9 cellular contexts compared by ENCODE assay signal in the genomic region with DNA sequence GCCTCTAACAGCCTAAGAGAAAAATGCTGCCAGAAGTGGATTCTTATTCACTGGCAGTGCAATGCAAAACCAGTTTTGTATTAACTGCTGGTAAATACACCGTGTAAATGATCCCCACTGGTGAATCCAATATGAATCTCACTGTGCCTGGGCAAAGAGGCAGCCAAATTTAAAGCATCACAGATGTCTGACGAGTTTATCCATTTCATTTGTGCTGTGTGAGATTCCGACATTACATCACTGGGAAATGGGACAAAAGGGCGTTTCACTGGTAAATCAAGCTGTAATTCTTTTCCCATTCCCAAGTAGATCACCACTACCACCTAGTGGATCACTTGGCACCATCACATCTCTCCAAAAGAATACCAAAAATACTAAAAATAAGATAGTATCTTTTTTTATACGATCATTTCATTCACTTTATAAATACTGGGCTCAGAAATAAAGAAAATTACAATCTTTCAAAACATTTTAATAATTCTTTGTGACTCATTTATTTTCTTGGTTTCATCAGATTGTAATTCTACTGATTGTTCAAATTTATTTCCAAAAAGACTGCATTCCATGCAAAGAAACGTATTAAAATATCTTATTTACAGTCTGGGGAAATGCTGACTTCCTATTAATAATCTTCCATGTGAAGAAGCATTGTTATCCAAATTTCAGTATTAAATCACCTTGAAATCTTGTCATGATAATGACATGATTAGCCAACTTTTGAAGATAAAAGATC.
DNase-seq lines count a peak whose midpoint lies in the region; FAIRE-seq and TF ChIP-seq lines count a peak whose summit lies in the region.
"Had no signal": no experiment of that assay in that cellular context is flagged by ENCODE, and none has a peak within 500 bp of the region (broad histone marks: within the 10 kb centered on the region; RNA-seq: fewer than 3 reads in every experiment).

No MANE protein-coding gene starts in this region.

- FAIRE-seq in frontal cortex (lab: Jason Lieb, UNC) (peak; percentile 92), small intestine (lab: Jason Lieb, UNC) (no peak), GM12892 (lab: Jason Lieb, UNC) (no peak)

- H3K4me3 ChIP-seq in SK-N-MC (no peak overlapping the region), small intestine (ENCODE audit: low read depth in 1 of 2, low read length in 2 of 2) (no peak overlapping the region)

- no peak for TF ChIP-seq POLR2A in GM12892 (IDR thresholded peaks at IDR 0.05; ENCODE audit: low read depth, low read length)

- H3K9me3 ChIP-seq in SK-N-MC (ENCODE audit: low read depth, low read length) (no peaks in the 10 kb centered on the region), small intestine (ENCODE audit: control insufficient read depth, low read depth) (no peaks in the 10 kb centered on the region)

- no peaks in the 10 kb centered on the region for H3K27me3 ChIP-seq in small intestine (ENCODE audit: control insufficient read depth in 2 of 2, insufficient read depth in 2 of 2, low read length in 2 of 2)

- H3K9ac ChIP-seq in SK-N-MC (ENCODE audit: insufficient read length), result no peak overlapping the region

- DNase-seq in NCI-H1417 (lab: John Stamatoyannopoulos, UW) (peak in 2 of 3 experiments; percentile 2 to 31), NCI-H1417 treated with DMSO at 0.1 percent for 48 hours (lab: John Stamatoyannopoulos, UW) (no peak), SK-N-MC (ENCODE audit: low read depth, low spot score) (peak; percentile 57), frontal cortex (ENCODE audit: low spot score in 2 of 2) (peak; percentile 5 to 20), small intestine (peak; percentile 22), GM12892 (ENCODE audit: insufficient read length) (no peak), DMS153 treated with DMSO at 0.1 percent for 48 hours (lab: John Stamatoyannopoulos, UW; ENCODE audit: unreplicated experiment) (no peak)
- DNase-seq in stimulated activated CD4-positive, alpha-beta T cell treated with anti-CD3 and anti-CD28 coated beads, Interleukin-1b, Interleukin-23, amount 100 ng/mL, for 48 hours, result no peak
- DNase-seq: CD4-positive, CD25-positive, alpha-beta regulatory T cell had no signal

- no peaks in the 10 kb centered on the region for H3K36me3 ChIP-seq in SK-N-MC (ENCODE audit: insufficient read depth, low read length)
- no peaks in the 10 kb centered on the region for H3K36me3 ChIP-seq in small intestine (ENCODE audit: control insufficient read depth in 2 of 2, insufficient read depth in 2 of 2, low read length in 2 of 2)

- H3K27ac ChIP-seq in SK-N-MC (no peak overlapping the region), small intestine (ENCODE audit: low read depth in 1 of 2, low read length in 1 of 2) (no peak overlapping the region)

- H3K4me1 ChIP-seq in small intestine (ENCODE audit: control insufficient read depth in 2 of 2, insufficient read depth in 1 of 2, low read depth in 1 of 2, low read length in 1 of 2), result no peaks in the 10 kb centered on the region

- WGBS in small intestine, 3 donors, result 46 to 52% (median 47%) methylated on average over 6 of the region's 6 CpGs

Comparison
In these comparisons a context has a peak if more than half of its experiments do, and no peak if none do; other contexts are left out.
1. DNase-seq: peak in NCI-H1417 (2 of 3), SK-N-MC (single experiment), frontal cortex (2 of 2) and small intestine (single experiment); none in NCI-H1417 treated with DMSO at 0.1 percent for 48 hours (single experiment), GM12892 (single experiment), stimulated activated CD4-positive, alpha-beta T cell treated with anti-CD3 and anti-CD28 coated beads, Interleukin-1b, Interleukin-23, amount 100 ng/mL, for 48 hours (single experiment) and DMS153 treated with DMSO at 0.1 percent for 48 hours (single experiment).